ENCODE assay signal across 9 cellular contexts in the genomic region with DNA sequence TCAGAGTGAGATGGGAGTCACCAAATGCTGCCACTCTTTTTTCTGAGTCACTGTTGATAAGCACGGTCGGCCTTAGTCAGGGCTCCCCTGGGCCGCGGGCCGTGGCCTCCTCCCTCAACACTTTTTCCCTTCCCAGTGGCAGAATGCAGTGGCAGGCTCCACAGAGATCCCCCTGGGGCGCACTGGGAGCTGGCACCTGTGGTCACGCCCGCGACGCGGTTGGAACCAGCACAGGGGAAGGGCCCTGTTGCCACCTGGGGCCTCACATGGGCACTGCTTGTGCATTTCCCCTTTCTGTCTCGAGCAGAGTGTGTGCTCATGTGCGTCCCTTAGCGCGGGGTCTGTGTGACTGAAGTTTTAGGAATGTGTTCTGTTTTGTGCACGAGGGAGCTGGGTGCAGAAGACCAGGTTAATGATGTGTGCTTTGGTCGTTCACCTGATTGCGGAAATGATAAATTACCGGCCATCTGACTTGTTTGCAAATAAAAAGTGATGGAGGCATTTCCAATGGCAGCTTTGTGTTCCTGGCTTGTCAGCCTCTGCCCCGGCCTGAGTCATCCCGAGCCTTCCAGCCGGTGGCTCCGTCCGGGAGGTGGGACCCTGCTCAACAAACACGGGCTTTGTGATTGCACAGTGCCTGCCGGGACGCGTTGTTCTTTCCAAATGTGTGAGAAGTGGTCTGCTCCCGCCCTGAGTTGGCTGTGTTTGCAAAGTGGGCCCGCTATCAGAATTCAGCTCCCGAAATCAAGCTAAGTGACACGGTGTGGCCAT.
DNase-seq lines count a peak whose midpoint lies in the region; ATAC-seq and TF ChIP-seq lines count a peak whose summit lies in the region.
"Had no signal": no experiment of that assay in that cellular context is flagged by ENCODE, and none has a peak within 500 bp of the region (broad histone marks: within the 10 kb centered on the region; RNA-seq: fewer than 3 reads in every experiment).

No MANE protein-coding gene starts in this region.

- H3K36me3 Mint-ChIP-seq in activated naive CD8-positive, alpha-beta T cell, result peaks cover 3% of the 10 kb centered on the region
- H3K36me3 Mint-ChIP-seq in nephron progenitor cell (ENCODE audit: low read depth), result peaks cover 8% of the 10 kb centered on the region

- no peak for TF ChIP-seq POLR2A in suprapubic skin (IDR thresholded peaks at IDR 0.05)

- H3K27ac ChIP-seq in 22Rv1 (peak overlapping the region; percentile 55), suprapubic skin (no peak overlapping the region)
- H3K27ac ChIP-seq: parathyroid adenoma had no signal

- no peaks in the 10 kb centered on the region for H3K4me1 ChIP-seq in suprapubic skin
- H3K4me1 ChIP-seq: parathyroid adenoma had no signal

- H3K9me3 ChIP-seq in suprapubic skin, result no peaks in the 10 kb centered on the region

- H3K27me3 Mint-ChIP-seq in activated naive CD8-positive, alpha-beta T cell, result no peaks in the 10 kb centered on the region
- H3K27me3 Mint-ChIP-seq in nephron progenitor cell (ENCODE audit: low read depth, poor library complexity), result no peaks in the 10 kb centered on the region

- H3K4me1 Mint-ChIP-seq in activated naive CD8-positive, alpha-beta T cell (ENCODE audit: low read depth), result peaks cover 38% of the 10 kb centered on the region
- peaks cover 23% of the 10 kb centered on the region for H3K4me1 Mint-ChIP-seq in nephron progenitor cell

- TF ChIP-seq CTCF in 22Rv1 (IDR thresholded peaks at IDR 0.05), result no peak
- no peak for TF ChIP-seq CTCF in suprapubic skin (IDR thresholded peaks at IDR 0.05)
- TF ChIP-seq CTCF in nephron progenitor cell (IDR thresholded peaks at IDR 0.05), result no peak

- TF ChIP-seq EP300 in suprapubic skin (IDR thresholded peaks at IDR 0.05), result no peak

- WGBS in suprapubic skin, result 72% methylated on average over 25 of the region's 32 CpGs

- no peak overlapping the region for H3K4me3 Mint-ChIP-seq in activated naive CD8-positive, alpha-beta T cell
- H3K4me3 Mint-ChIP-seq in nephron progenitor cell, result no peak overlapping the region

- peak; percentile 55 for ATAC-seq in HG03432 (IDR thresholded peaks at IDR 0.05; ENCODE audit: unreplicated experiment)

- H3K27me3 ChIP-seq in suprapubic skin, result no peaks in the 10 kb centered on the region

- peaks cover 2% of the 10 kb centered on the region for H3K36me3 ChIP-seq in suprapubic skin

- DNase-seq in inferior parietal cortex (ENCODE audit: extremely low spot score), result peak; percentile 82
- peak; percentile 37 to 53 for DNase-seq in suprapubic skin (ENCODE audit: low spot score in 2 of 2)
- DNase-seq in nephron progenitor cell, result no peak
- no peak for DNase-seq in NCI-H2227 (lab: John Stamatoyannopoulos, UW; ENCODE audit: unreplicated experiment)
- no peak for DNase-seq in stimulated activated CD4-positive, alpha-beta T cell treated with anti-CD3 and anti-CD28 coated beads, Interleukin-4, amount 100 ng/mL, for 24 hours

- no peak overlapping the region for H3K4me3 ChIP-seq in suprapubic skin

- peak overlapping the region; percentile 79 for H3K27ac Mint-ChIP-seq in activated naive CD8-positive, alpha-beta T cell
- no peak overlapping the region for H3K27ac Mint-ChIP-seq in nephron progenitor cell

- H3K9me3 Mint-ChIP-seq in activated naive CD8-positive, alpha-beta T cell (ENCODE audit: low read depth), result no peaks in the 10 kb centered on the region
- no peaks in the 10 kb centered on the region for H3K9me3 Mint-ChIP-seq in nephron progenitor cell

Comparison
In these comparisons a context has a peak if more than half of its experiments do, and no peak if none do; other contexts are left out.
1. DNase-seq: peak in inferior parietal cortex (single experiment) and suprapubic skin (2 of 2); none in nephron progenitor cell (single experiment), NCI-H2227 (single experiment) and stimulated activated CD4-positive, alpha-beta T cell treated with anti-CD3 and anti-CD28 coated beads, Interleukin-4, amount 100 ng/mL, for 24 hours (single experiment).